ENCODE assay signal across 8 cellular contexts in genomic region chr10:70296406-70296899, GRCh38. TPM values are rescaled to one million over a fixed set of nuclear protein-coding genes. Genes with fewer than 3 reads are reported as not detected.
DNase-seq lines count a peak whose midpoint lies in the region; ATAC-seq and TF ChIP-seq lines count a peak whose summit lies in the region.

No MANE protein-coding gene starts in this region.

- TF ChIP-seq CTCF in AG10803 (conservative IDR thresholded peaks at IDR 0.05; ENCODE audit: low read length): no peak
- no peak for TF ChIP-seq CTCF in mucosa of descending colon (IDR thresholded peaks at IDR 0.05)

- no peak overlapping the region for H3K4me3 Mint-ChIP-seq in stimulated activated effector memory CD8-positive, alpha-beta T cell treated with anti-CD3 and anti-CD28 coated beads, Interleukin-12 subunit alpha, Interleukin-12 subunit beta, amount 100 ng/mL, for 72 hours

- intact Hi-C loops in mucosa of descending colon (cut with DNase I, micrococcal nuclease): no loop called here

- no peaks in the 10 kb centered on the region for H3K4me1 ChIP-seq in mucosa of descending colon (ENCODE audit: low read depth)

- no peaks in the 10 kb centered on the region for H3K4me1 Mint-ChIP-seq in stimulated activated effector memory CD8-positive, alpha-beta T cell treated with anti-CD3 and anti-CD28 coated beads, Interleukin-12 subunit alpha, Interleukin-12 subunit beta, amount 100 ng/mL, for 72 hours

- H3K36me3 Mint-ChIP-seq in stimulated activated effector memory CD8-positive, alpha-beta T cell treated with anti-CD3 and anti-CD28 coated beads, Interleukin-12 subunit alpha, Interleukin-12 subunit beta, amount 100 ng/mL, for 72 hours: no peaks in the 10 kb centered on the region

- DNase-seq in AG10803 (ENCODE audit: low read depth): peak; percentile 96
- DNase-seq in NCI-H2029 (lab: John Stamatoyannopoulos, UW): peak; percentile 51
- DNase-seq in dedifferentiated amniotic fluid mesenchymal stem cell (ENCODE audit: extremely low spot score): peak; percentile 85
- peak; percentile 49 to 78 (median 56) for DNase-seq in mucosa of descending colon
- no peak for DNase-seq in activated CD4-positive, alpha-beta T cell treated with anti-CD3 and anti-CD28 coated beads, Interleukin-2, amount 50 U/mL, for 1 hour
- DNase-seq in stimulated activated effector memory CD8-positive, alpha-beta T cell treated with anti-CD3 and anti-CD28 coated beads, Interleukin-12 subunit alpha, Interleukin-12 subunit beta, amount 100 ng/mL, for 72 hours (ENCODE audit: low spot score in 2 of 2): no peak
- no peak for DNase-seq in midbrain (lab: John Stamatoyannopoulos, UW)

- H3K9me3 ChIP-seq in mucosa of descending colon: no peaks in the 10 kb centered on the region

- no peak overlapping the region for H3K27ac Mint-ChIP-seq in stimulated activated effector memory CD8-positive, alpha-beta T cell treated with anti-CD3 and anti-CD28 coated beads, Interleukin-12 subunit alpha, Interleukin-12 subunit beta, amount 100 ng/mL, for 72 hours

- H3K9me3 Mint-ChIP-seq in stimulated activated effector memory CD8-positive, alpha-beta T cell treated with anti-CD3 and anti-CD28 coated beads, Interleukin-12 subunit alpha, Interleukin-12 subunit beta, amount 100 ng/mL, for 72 hours: no peaks in the 10 kb centered on the region

- H3K36me3 ChIP-seq in mucosa of descending colon (ENCODE audit: low read depth): no peaks in the 10 kb centered on the region

- ATAC-seq in mucosa of descending colon (peak; percentile 91), GM21360 (IDR thresholded peaks at IDR 0.05; ENCODE audit: unreplicated experiment) (no peak)
- no peak for ATAC-seq in stimulated activated effector memory CD8-positive, alpha-beta T cell treated with anti-CD3 and anti-CD28 coated beads, Interleukin-12 subunit alpha, Interleukin-12 subunit beta, amount 100 ng/mL, for 72 hours

- H3K4me3 ChIP-seq in AG10803 (ENCODE audit: low read length): no peak overlapping the region
- H3K4me3 ChIP-seq in mucosa of descending colon: no peak overlapping the region

RNA-seq across cellular contexts. Expression of gene NPFFR1, which starts 12.6 kb away (rescaled TPM):
- total RNA-seq in mucosa of descending colon: under 1 TPM; 0.06 to 0.10 (median 0.06) TPM

Comparison
In these comparisons a context has a peak if more than half of its experiments do, and no peak if none do; other contexts are left out.
1. DNase-seq: peak in AG10803 (single experiment), NCI-H2029 (single experiment), dedifferentiated amniotic fluid mesenchymal stem cell (single experiment) and mucosa of descending colon (3 of 3); none in activated CD4-positive, alpha-beta T cell treated with anti-CD3 and anti-CD28 coated beads, Interleukin-2, amount 50 U/mL, for 1 hour (single experiment), stimulated activated effector memory CD8-positive, alpha-beta T cell treated with anti-CD3 and anti-CD28 coated beads, Interleukin-12 subunit alpha, Interleukin-12 subunit beta, amount 100 ng/mL, for 72 hours (0 of 2) and midbrain (single experiment).